29 cellular contexts compared by ENCODE assay signal in genomic region chr10:70074147-70074546, GRCh38. TPM values are rescaled to one million over a fixed set of nuclear protein-coding genes. Genes with fewer than 3 reads are reported as not detected.
"Had no signal": no experiment of that assay in that cellular context is flagged by ENCODE, and none has a peak within 500 bp of the region (broad histone marks: within the 10 kb centered on the region; RNA-seq: fewer than 3 reads in every experiment).

No MANE protein-coding gene starts in this region.

- H3K36me3 Mint-ChIP-seq: naive B cell; natural killer cell treated with Interleukin-12 subunit alpha and Interleukin-12 subunit beta and Interleukin-15 and Interleukin-18, amount 100 ng/mL, for 72 hours; stimulated activated effector memory CD8-positive, alpha-beta T cell treated with anti-CD3 and anti-CD28 coated beads, Interleukin-12 subunit alpha, Interleukin-12 subunit beta, amount 100 ng/mL, for 72 hours had no signal

- H3K27ac Mint-ChIP-seq: naive B cell; natural killer cell treated with Interleukin-12 subunit alpha and Interleukin-12 subunit beta and Interleukin-15 and Interleukin-18, amount 100 ng/mL, for 72 hours; neural progenitor cell; stimulated activated effector memory CD8-positive, alpha-beta T cell treated with anti-CD3 and anti-CD28 coated beads, Interleukin-12 subunit alpha, Interleukin-12 subunit beta, amount 100 ng/mL, for 72 hours had no signal

- H3K27me3 ChIP-seq: esophagus squamous epithelium, heart right ventricle, neural progenitor cell, right atrium auricular region, sigmoid colon, stomach, thyroid gland, vagina had no signal

- H3K9ac ChIP-seq: neural progenitor cell, parathyroid adenoma had no signal

- H3K4me1 ChIP-seq: esophagus squamous epithelium, heart right ventricle, lower lobe of right lung, parathyroid adenoma, prostate gland, right atrium auricular region, sigmoid colon, stomach, thyroid gland, vagina had no signal

- H3K4me1 Mint-ChIP-seq: naive B cell; stimulated activated effector memory CD8-positive, alpha-beta T cell treated with anti-CD3 and anti-CD28 coated beads, Interleukin-12 subunit alpha, Interleukin-12 subunit beta, amount 100 ng/mL, for 72 hours had no signal

- H3K9me3 Mint-ChIP-seq: naive B cell; natural killer cell treated with Interleukin-12 subunit alpha and Interleukin-12 subunit beta and Interleukin-15 and Interleukin-18, amount 100 ng/mL, for 72 hours; neural progenitor cell; stimulated activated effector memory CD8-positive, alpha-beta T cell treated with anti-CD3 and anti-CD28 coated beads, Interleukin-12 subunit alpha, Interleukin-12 subunit beta, amount 100 ng/mL, for 72 hours had no signal

- ATAC-seq: heart right ventricle; left ventricle myocardium superior; lower lobe of right lung; mucosa of descending colon; natural killer cell treated with Interleukin-12 subunit alpha and Interleukin-12 subunit beta and Interleukin-15 and Interleukin-18, amount 100 ng/mL, for 72 hours; stimulated activated effector memory CD8-positive, alpha-beta T cell treated with anti-CD3 and anti-CD28 coated beads, Interleukin-12 subunit alpha, Interleukin-12 subunit beta, amount 100 ng/mL, for 72 hours had no signal

- H3K9me3 ChIP-seq: esophagus squamous epithelium, heart right ventricle, lower lobe of right lung, mucosa of descending colon, prostate gland, right atrium auricular region, sigmoid colon, stomach, thyroid gland, vagina had no signal

- H3K36me3 ChIP-seq: lower lobe of right lung, neural progenitor cell, prostate gland, right atrium auricular region, thyroid gland, vagina had no signal

- H3K4me3 ChIP-seq: coronary artery, esophagus squamous epithelium, heart right ventricle, lower lobe of right lung, mucosa of descending colon, neural progenitor cell, prostate gland, right atrium auricular region, sigmoid colon, stomach, thyroid gland, vagina had no signal

- H3K4me3 Mint-ChIP-seq: naive B cell; natural killer cell treated with Interleukin-12 subunit alpha and Interleukin-12 subunit beta and Interleukin-15 and Interleukin-18, amount 100 ng/mL, for 72 hours; neural progenitor cell; stimulated activated effector memory CD8-positive, alpha-beta T cell treated with anti-CD3 and anti-CD28 coated beads, Interleukin-12 subunit alpha, Interleukin-12 subunit beta, amount 100 ng/mL, for 72 hours had no signal

- H3K27ac ChIP-seq: coronary artery, esophagus squamous epithelium, heart right ventricle, lower lobe of right lung, neural progenitor cell, parathyroid adenoma, prostate gland, right atrium auricular region, sigmoid colon, stomach, thyroid gland, vagina had no signal

- DNase-seq: dermis blood vessel endothelial cell; effector memory CD4-positive, alpha-beta T cell; esophagus squamous epithelium; foreskin melanocyte; glutamatergic neuron; heart right ventricle; hippocampal formation; islet precursor cell; kidney glomerular epithelial cell; left ventricle myocardium superior; lower lobe of right lung; mucosa of descending colon; naive B cell; sigmoid colon; stimulated activated CD4-positive, alpha-beta T cell treated with anti-CD3 and anti-CD28 coated beads, Interleukin-2, amount 100 ng/mL, for 24 hours; stimulated activated CD4-positive, alpha-beta T cell treated with anti-CD3 and anti-CD28 coated beads, Interleukin-4, amount 100 ng/mL, for 24 hours; stimulated activated naive CD4-positive, alpha-beta T cell treated with Interleukin-2 at 50 U/mL for 16 hours; stomach; thyroid gland; trophoblast cell had no signal

RNA-seq across cellular contexts. Expression of gene MACROH2A2, which starts 21.5 kb away (rescaled TPM):
- total RNA-seq: endothelial cell of umbilical vein had no signal
